Comparison of ENCODE assay signal across 1 cellular context in the genomic region with DNA sequence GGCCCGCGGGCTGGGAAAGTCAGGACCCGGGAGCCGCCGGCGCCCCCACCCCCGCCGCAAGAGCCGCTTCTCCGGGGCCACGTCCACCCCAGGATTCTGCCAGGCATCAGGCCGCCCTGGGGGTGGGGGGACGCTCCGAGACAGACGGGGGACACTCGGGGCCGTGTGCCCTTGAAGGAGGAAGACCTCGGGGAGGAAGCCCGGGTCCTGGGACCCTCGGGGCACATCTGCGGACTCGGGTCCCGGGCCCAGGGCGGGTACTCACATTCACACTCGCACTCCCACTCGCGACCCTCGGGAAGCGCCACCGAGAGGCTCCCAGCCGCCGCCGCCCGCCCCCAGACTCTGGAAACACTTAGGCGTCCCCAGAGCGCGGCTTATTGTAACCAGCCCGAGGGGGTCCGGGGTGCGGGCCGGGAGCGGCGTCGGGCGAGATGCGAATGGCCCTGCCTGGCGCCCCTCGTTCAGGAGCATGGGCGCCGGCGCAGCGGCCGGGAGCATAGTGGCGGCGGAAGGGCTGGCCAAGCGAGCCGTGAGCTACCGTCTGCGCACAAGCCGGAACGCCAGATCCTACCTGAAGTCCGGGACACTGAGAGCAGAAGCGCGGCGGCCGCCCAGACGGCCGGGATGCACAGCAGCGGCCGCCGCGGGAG.
TF ChIP-seq lines count a peak whose summit lies in the region.

No MANE protein-coding gene starts in this region.

TF ChIP-seq in GM23338, 12 proteins besides CTCF, POLR2A, EP300 and RAD21 (continued from another document):
- TF ChIP-seq, protein P1, sequence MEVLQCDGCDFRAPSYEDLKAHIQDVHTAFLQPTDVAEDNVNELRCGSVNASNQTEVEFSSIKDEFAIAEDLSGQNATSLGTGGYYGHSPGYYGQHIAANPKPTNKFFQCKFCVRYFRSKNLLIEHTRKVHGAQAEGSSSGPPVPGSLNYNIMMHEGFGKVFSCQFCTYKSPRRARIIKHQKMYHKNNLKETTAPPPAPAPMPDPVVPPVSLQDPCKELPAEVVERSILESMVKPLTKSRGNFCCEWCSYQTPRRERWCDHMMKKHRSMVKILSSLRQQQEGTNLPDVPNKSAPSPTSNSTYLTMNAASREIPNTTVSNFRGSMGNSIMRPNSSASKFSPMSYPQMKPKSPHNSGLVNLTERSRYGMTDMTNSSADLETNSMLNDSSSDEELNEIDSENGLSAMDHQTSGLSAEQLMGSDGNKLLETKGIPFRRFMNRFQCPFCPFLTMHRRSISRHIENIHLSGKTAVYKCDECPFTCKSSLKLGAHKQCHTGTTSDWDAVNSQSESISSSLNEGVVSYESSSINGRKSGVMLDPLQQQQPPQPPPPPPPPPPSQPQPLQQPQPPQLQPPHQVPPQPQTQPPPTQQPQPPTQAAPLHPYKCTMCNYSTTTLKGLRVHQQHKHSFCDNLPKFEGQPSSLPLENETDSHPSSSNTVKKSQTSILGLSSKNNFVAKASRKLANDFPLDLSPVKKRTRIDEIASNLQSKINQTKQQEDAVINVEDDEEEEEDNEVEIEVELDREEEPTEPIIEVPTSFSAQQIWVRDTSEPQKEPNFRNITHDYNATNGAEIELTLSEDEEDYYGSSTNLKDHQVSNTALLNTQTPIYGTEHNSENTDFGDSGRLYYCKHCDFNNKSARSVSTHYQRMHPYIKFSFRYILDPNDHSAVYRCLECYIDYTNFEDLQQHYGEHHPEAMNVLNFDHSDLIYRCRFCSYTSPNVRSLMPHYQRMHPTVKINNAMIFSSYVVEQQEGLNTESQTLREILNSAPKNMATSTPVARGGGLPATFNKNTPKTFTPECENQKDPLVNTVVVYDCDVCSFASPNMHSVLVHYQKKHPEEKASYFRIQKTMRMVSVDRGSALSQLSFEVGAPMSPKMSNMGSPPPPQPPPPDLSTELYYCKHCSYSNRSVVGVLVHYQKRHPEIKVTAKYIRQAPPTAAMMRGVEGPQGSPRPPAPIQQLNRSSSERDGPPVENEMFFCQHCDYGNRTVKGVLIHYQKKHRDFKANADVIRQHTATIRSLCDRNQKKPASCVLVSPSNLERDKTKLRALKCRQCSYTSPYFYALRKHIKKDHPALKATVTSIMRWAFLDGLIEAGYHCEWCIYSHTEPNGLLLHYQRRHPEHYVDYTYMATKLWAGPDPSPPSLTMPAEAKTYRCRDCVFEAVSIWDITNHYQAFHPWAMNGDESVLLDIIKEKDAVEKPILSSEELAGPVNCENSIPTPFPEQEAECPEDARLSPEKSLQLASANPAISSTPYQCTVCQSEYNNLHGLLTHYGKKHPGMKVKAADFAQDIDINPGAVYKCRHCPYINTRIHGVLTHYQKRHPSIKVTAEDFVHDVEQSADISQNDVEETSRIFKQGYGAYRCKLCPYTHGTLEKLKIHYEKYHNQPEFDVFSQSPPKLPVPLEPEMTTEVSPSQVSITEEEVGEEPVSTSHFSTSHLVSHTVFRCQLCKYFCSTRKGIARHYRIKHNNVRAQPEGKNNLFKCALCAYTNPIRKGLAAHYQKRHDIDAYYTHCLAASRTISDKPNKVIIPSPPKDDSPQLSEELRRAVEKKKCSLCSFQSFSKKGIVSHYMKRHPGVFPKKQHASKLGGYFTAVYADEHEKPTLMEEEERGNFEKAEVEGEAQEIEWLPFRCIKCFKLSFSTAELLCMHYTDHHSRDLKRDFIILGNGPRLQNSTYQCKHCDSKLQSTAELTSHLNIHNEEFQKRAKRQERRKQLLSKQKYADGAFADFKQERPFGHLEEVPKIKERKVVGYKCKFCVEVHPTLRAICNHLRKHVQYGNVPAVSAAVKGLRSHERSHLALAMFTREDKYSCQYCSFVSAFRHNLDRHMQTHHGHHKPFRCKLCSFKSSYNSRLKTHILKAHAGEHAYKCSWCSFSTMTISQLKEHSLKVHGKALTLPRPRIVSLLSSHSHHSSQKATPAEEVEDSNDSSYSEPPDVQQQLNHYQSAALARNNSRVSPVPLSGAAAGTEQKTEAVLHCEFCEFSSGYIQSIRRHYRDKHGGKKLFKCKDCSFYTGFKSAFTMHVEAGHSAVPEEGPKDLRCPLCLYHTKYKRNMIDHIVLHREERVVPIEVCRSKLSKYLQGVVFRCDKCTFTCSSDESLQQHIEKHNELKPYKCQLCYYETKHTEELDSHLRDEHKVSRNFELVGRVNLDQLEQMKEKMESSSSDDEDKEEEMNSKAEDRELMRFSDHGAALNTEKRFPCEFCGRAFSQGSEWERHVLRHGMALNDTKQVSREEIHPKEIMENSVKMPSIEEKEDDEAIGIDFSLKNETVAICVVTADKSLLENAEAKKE (CRISPR knock-in tag; IDR thresholded peaks at IDR 0.05): no peak
- TF ChIP-seq NANOG (IDR thresholded peaks at IDR 0.05; ENCODE audit: borderline replicate concordance) (no peak), EZH2 (IDR thresholded peaks at IDR 0.05; ENCODE audit: low read depth, unreplicated experiment) (no peak), JUNB (IDR thresholded peaks at IDR 0.05; ENCODE audit: unreplicated experiment) (no peak), EZH2phosphoT487 (IDR thresholded peaks at IDR 0.05; ENCODE audit: unreplicated experiment) (no peak), POLR2AphosphoS5 (IDR thresholded peaks at IDR 0.05; ENCODE audit: low read depth) (no peak), STAT1 (IDR thresholded peaks at IDR 0.05; ENCODE audit: unreplicated experiment) (no peak)
- TF ChIP-seq, protein P2, sequence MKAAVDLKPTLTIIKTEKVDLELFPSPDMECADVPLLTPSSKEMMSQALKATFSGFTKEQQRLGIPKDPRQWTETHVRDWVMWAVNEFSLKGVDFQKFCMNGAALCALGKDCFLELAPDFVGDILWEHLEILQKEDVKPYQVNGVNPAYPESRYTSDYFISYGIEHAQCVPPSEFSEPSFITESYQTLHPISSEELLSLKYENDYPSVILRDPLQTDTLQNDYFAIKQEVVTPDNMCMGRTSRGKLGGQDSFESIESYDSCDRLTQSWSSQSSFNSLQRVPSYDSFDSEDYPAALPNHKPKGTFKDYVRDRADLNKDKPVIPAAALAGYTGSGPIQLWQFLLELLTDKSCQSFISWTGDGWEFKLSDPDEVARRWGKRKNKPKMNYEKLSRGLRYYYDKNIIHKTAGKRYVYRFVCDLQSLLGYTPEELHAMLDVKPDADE (IDR thresholded peaks at IDR 0.05): no peak
- TF ChIP-seq, protein P3, sequence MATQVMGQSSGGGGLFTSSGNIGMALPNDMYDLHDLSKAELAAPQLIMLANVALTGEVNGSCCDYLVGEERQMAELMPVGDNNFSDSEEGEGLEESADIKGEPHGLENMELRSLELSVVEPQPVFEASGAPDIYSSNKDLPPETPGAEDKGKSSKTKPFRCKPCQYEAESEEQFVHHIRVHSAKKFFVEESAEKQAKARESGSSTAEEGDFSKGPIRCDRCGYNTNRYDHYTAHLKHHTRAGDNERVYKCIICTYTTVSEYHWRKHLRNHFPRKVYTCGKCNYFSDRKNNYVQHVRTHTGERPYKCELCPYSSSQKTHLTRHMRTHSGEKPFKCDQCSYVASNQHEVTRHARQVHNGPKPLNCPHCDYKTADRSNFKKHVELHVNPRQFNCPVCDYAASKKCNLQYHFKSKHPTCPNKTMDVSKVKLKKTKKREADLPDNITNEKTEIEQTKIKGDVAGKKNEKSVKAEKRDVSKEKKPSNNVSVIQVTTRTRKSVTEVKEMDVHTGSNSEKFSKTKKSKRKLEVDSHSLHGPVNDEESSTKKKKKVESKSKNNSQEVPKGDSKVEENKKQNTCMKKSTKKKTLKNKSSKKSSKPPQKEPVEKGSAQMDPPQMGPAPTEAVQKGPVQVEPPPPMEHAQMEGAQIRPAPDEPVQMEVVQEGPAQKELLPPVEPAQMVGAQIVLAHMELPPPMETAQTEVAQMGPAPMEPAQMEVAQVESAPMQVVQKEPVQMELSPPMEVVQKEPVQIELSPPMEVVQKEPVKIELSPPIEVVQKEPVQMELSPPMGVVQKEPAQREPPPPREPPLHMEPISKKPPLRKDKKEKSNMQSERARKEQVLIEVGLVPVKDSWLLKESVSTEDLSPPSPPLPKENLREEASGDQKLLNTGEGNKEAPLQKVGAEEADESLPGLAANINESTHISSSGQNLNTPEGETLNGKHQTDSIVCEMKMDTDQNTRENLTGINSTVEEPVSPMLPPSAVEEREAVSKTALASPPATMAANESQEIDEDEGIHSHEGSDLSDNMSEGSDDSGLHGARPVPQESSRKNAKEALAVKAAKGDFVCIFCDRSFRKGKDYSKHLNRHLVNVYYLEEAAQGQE (IDR thresholded peaks at IDR 0.05; ENCODE audit: unreplicated experiment): no peak
TF ChIP-seq in GM23338: peak in this region for 0.
